ENCODE assay signal across 10 cellular contexts in the genomic region with DNA sequence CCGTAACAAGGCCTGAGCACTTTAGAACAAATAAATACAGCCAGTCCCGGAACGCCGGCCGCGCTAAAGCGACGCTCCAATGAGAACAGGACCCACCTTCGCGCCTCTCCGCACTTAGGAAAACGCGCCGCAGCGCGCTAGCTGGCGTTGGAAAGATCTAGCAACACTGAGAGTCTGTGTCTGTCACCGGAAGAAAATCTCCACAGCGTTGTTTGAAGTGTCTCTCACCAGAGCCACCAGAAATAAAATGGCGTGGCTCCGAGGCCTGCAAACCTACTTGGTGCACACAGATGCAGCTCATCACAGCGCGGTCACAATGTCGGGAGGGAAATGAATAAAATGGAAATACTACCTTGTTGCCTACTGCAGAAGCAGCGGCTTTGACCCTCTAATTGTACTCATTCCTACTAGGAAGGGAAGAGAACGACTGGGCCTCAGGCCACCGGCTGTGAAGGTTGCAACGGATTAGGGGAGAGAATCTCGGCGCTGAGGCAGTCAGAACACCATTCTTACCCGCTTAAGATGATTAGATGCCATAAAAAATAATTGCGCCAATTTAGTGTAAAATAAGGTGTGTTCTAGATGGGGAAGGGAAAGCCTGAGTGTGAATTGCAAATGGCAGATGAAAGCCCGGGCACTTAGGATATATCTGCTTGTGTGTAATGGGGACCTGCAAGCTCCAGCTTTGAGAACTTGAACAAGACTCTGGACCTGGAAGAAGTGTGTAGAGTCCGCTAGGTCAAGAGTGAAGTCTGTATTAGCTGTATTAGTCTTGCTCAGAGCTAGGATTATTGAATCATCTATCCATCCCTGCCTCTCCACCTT. TPM values are rescaled to one million over a fixed set of nuclear protein-coding genes. Genes with fewer than 3 reads are reported as not detected.
DNase-seq lines count a peak whose midpoint lies in the region; ATAC-seq lines count a peak whose summit lies in the region.
"Had no signal": no experiment of that assay in that cellular context is flagged by ENCODE, and none has a peak within 500 bp of the region (broad histone marks: within the 10 kb centered on the region; RNA-seq: fewer than 3 reads in every experiment).

No MANE protein-coding gene starts in this region.

- no peak overlapping the region for H3K27ac Mint-ChIP-seq in activated naive CD4-positive, alpha-beta T cell treated with anti-CD3 and anti-CD28 coated beads for 36 hours
- peak overlapping the region; percentile 38 for H3K27ac Mint-ChIP-seq in activated T-helper 1 cell treated with anti-CD3 and anti-CD28 coated beads, Interleukin-12 subunit alpha, Interleukin-12 subunit beta, Interleukin-2, Interleukin-4 antibody, amounts not matched to agents 30 ng/mL and 10 ng/mL and 1 ng/mL, durations not matched to agents 14 hours and 24 hours and 36 hours
- H3K27ac Mint-ChIP-seq in stimulated activated naive CD8-positive, alpha-beta T cell treated with anti-CD3 and anti-CD28 coated beads, Interleukin-15, Interleukin-2, amounts not matched to agents 100 ng/mL and 50 ng/mL, for 24 hours: no peak overlapping the region

- no peak for ATAC-seq in HG02870 (IDR thresholded peaks at IDR 0.05; ENCODE audit: unreplicated experiment)

- no peaks in the 10 kb centered on the region for H3K36me3 ChIP-seq in iPS-20b (ENCODE audit: insufficient read depth, low read depth, low read length)
- H3K36me3 ChIP-seq: heart right ventricle had no signal

- intact Hi-C loops in activated naive CD4-positive, alpha-beta T cell treated with anti-CD3 and anti-CD28 coated beads for 36 hours (cut with micrococcal nuclease): loop anchor here (5.0 kb wide), 1 partner anchor 1889 kb away; the partner anchor contains the start of gene PITX2
- intact Hi-C loops in activated T-helper 1 cell treated with anti-CD3 and anti-CD28 coated beads, Interleukin-12 subunit alpha, Interleukin-12 subunit beta, Interleukin-2, Interleukin-4 antibody, amounts not matched to agents 30 ng/mL and 10 ng/mL and 1 ng/mL, durations not matched to agents 14 hours and 24 hours and 36 hours (cut with micrococcal nuclease): loop anchor here (5.0 kb wide), 1 partner anchor 364 kb away; the partner anchor contains the start of gene FAM241A

- H3K4me1 Mint-ChIP-seq in activated naive CD4-positive, alpha-beta T cell treated with anti-CD3 and anti-CD28 coated beads for 36 hours (ENCODE audit: low read depth): peaks cover 33% of the 10 kb centered on the region
- peaks cover 71% of the 10 kb centered on the region for H3K4me1 Mint-ChIP-seq in activated T-helper 1 cell treated with anti-CD3 and anti-CD28 coated beads, Interleukin-12 subunit alpha, Interleukin-12 subunit beta, Interleukin-2, Interleukin-4 antibody, amounts not matched to agents 30 ng/mL and 10 ng/mL and 1 ng/mL, durations not matched to agents 14 hours and 24 hours and 36 hours (ENCODE audit: low read depth)
- H3K4me1 Mint-ChIP-seq in stimulated activated naive CD8-positive, alpha-beta T cell treated with anti-CD3 and anti-CD28 coated beads, Interleukin-15, Interleukin-2, amounts not matched to agents 100 ng/mL and 50 ng/mL, for 24 hours (ENCODE audit: low read depth): peaks cover 54% of the 10 kb centered on the region

- CTCF ChIA-PET in activated naive CD4-positive, alpha-beta T cell treated with anti-CD3 and anti-CD28 coated beads for 36 hours (lab: Charles Lee): interaction anchor here (0.6 to 1.4 kb wide), 4 partner anchors 10 to 1890 kb away, joined by 3 to 4 read pairs (median 3); no protein-coding TSS in a partner anchor

- peak; percentile 19 for DNase-seq in activated naive CD4-positive, alpha-beta T cell treated with anti-CD3 and anti-CD28 coated beads for 36 hours
- DNase-seq in activated naive CD4-positive, alpha-beta T cell (lab: John Stamatoyannopoulos, UW): no peak
- DNase-seq in activated T-helper 1 cell treated with anti-CD3 and anti-CD28 coated beads, Interleukin-12 subunit alpha, Interleukin-12 subunit beta, Interleukin-2, Interleukin-4 antibody, amounts not matched to agents 30 ng/mL and 10 ng/mL and 1 ng/mL, durations not matched to agents 14 hours and 24 hours and 36 hours (ENCODE audit: low spot score): no peak
- no peak for DNase-seq in GDM1 (lab: John Stamatoyannopoulos, UW)
- no peak for DNase-seq in D341Med (ENCODE audit: low spot score)
- DNase-seq: heart right ventricle had no signal

- peaks cover 26% of the 10 kb centered on the region; the same call in 1 of the 2 replicates for H3K4me1 ChIP-seq in iPS-20b (ENCODE audit: insufficient read depth, low read length)

- peak overlapping the region; percentile 25 for H3K4me3 Mint-ChIP-seq in activated naive CD4-positive, alpha-beta T cell treated with anti-CD3 and anti-CD28 coated beads for 36 hours
- H3K4me3 Mint-ChIP-seq in activated T-helper 1 cell treated with anti-CD3 and anti-CD28 coated beads, Interleukin-12 subunit alpha, Interleukin-12 subunit beta, Interleukin-2, Interleukin-4 antibody, amounts not matched to agents 30 ng/mL and 10 ng/mL and 1 ng/mL, durations not matched to agents 14 hours and 24 hours and 36 hours: peak overlapping the region; percentile 56
- H3K4me3 Mint-ChIP-seq in stimulated activated naive CD8-positive, alpha-beta T cell treated with anti-CD3 and anti-CD28 coated beads, Interleukin-15, Interleukin-2, amounts not matched to agents 100 ng/mL and 50 ng/mL, for 24 hours: peak overlapping the region; percentile 26

- H3K27me3 ChIP-seq in iPS-20b (ENCODE audit: insufficient read depth, low read length): peaks cover 100% of the 10 kb centered on the region

- H3K27ac ChIP-seq in iPS-20b (ENCODE audit: low read length): no peak overlapping the region
- H3K27ac ChIP-seq: heart right ventricle had no signal

- H3K9me3 Mint-ChIP-seq in activated naive CD4-positive, alpha-beta T cell treated with anti-CD3 and anti-CD28 coated beads for 36 hours: no peaks in the 10 kb centered on the region
- H3K9me3 Mint-ChIP-seq in activated T-helper 1 cell treated with anti-CD3 and anti-CD28 coated beads, Interleukin-12 subunit alpha, Interleukin-12 subunit beta, Interleukin-2, Interleukin-4 antibody, amounts not matched to agents 30 ng/mL and 10 ng/mL and 1 ng/mL, durations not matched to agents 14 hours and 24 hours and 36 hours: no peaks in the 10 kb centered on the region
- peaks cover 3% of the 10 kb centered on the region for H3K9me3 Mint-ChIP-seq in stimulated activated naive CD8-positive, alpha-beta T cell treated with anti-CD3 and anti-CD28 coated beads, Interleukin-15, Interleukin-2, amounts not matched to agents 100 ng/mL and 50 ng/mL, for 24 hours

- H3K9ac ChIP-seq in iPS-20b (ENCODE audit: low read depth, low read length): no peak overlapping the region

- no peaks in the 10 kb centered on the region for H3K36me3 Mint-ChIP-seq in activated naive CD4-positive, alpha-beta T cell treated with anti-CD3 and anti-CD28 coated beads for 36 hours (ENCODE audit: low read depth)
- peaks cover 8% of the 10 kb centered on the region for H3K36me3 Mint-ChIP-seq in activated T-helper 1 cell treated with anti-CD3 and anti-CD28 coated beads, Interleukin-12 subunit alpha, Interleukin-12 subunit beta, Interleukin-2, Interleukin-4 antibody, amounts not matched to agents 30 ng/mL and 10 ng/mL and 1 ng/mL, durations not matched to agents 14 hours and 24 hours and 36 hours (ENCODE audit: low read depth)
- peaks cover 4% of the 10 kb centered on the region for H3K36me3 Mint-ChIP-seq in stimulated activated naive CD8-positive, alpha-beta T cell treated with anti-CD3 and anti-CD28 coated beads, Interleukin-15, Interleukin-2, amounts not matched to agents 100 ng/mL and 50 ng/mL, for 24 hours (ENCODE audit: low read depth)

- no peaks in the 10 kb centered on the region for H3K9me3 ChIP-seq in iPS-20b (ENCODE audit: insufficient read depth, low read depth, low read length)

- peaks cover 77% of the 10 kb centered on the region for H3K27me3 Mint-ChIP-seq in activated naive CD4-positive, alpha-beta T cell treated with anti-CD3 and anti-CD28 coated beads for 36 hours (ENCODE audit: low read depth)
- H3K27me3 Mint-ChIP-seq in activated T-helper 1 cell treated with anti-CD3 and anti-CD28 coated beads, Interleukin-12 subunit alpha, Interleukin-12 subunit beta, Interleukin-2, Interleukin-4 antibody, amounts not matched to agents 30 ng/mL and 10 ng/mL and 1 ng/mL, durations not matched to agents 14 hours and 24 hours and 36 hours (ENCODE audit: insufficient read depth): peaks cover 82% of the 10 kb centered on the region
- peaks cover 89% of the 10 kb centered on the region for H3K27me3 Mint-ChIP-seq in stimulated activated naive CD8-positive, alpha-beta T cell treated with anti-CD3 and anti-CD28 coated beads, Interleukin-15, Interleukin-2, amounts not matched to agents 100 ng/mL and 50 ng/mL, for 24 hours

- H3K4me3 ChIP-seq in iPS-20b (ENCODE audit: low read length): peak overlapping the region; percentile 39

RNA-seq across cellular contexts. Expression of gene NEUROG2, which starts 4.5 kb away (rescaled TPM):
- total RNA-seq in activated naive CD4-positive, alpha-beta T cell treated with anti-CD3 and anti-CD28 coated beads for 36 hours: under 1 TPM in 1 of 2 experiments, not detected in 1; 0.14 TPM
- 0.18 TPM in 1 of 2 replicates, not detected in the other for total RNA-seq in activated T-helper 1 cell treated with anti-CD3 and anti-CD28 coated beads, Interleukin-12 subunit alpha, Interleukin-12 subunit beta, Interleukin-2, Interleukin-4 antibody, amounts not matched to agents 30 ng/mL and 10 ng/mL and 1 ng/mL, durations not matched to agents 14 hours and 24 hours and 36 hours
- total RNA-seq: heart right ventricle, skeletal muscle tissue had no signal
